8 cellular contexts compared by ENCODE assay signal in genomic region chr12:130916251-130916911, GRCh38. TPM values are rescaled to one million over a fixed set of nuclear protein-coding genes. Genes with fewer than 3 reads are reported as not detected.
DNase-seq lines count a peak whose midpoint lies in the region; ATAC-seq, FAIRE-seq and TF ChIP-seq lines count a peak whose summit lies in the region.

No MANE protein-coding gene starts in this region.

- H3K27ac Mint-ChIP-seq in activated T-helper 17 cell treated with anti-CD3 and anti-CD28 coated beads, Interleukin-2, amount 50 U/mL, for 72 hours: no peak overlapping the region

- H3K4me1 Mint-ChIP-seq in activated T-helper 17 cell treated with anti-CD3 and anti-CD28 coated beads, Interleukin-2, amount 50 U/mL, for 72 hours: no peaks in the 10 kb centered on the region

- no peak overlapping the region for H3K4me2 ChIP-seq in parathyroid adenoma (ENCODE audit: low read length)

- H2AFZ ChIP-seq in parathyroid adenoma: no peak overlapping the region

- no peak overlapping the region for H3K27ac ChIP-seq in parathyroid adenoma

- no peaks in the 10 kb centered on the region for H3K36me3 ChIP-seq in parathyroid adenoma (ENCODE audit: control insufficient read depth, insufficient read depth, low read length)

- H3K4me3 Mint-ChIP-seq in activated T-helper 17 cell treated with anti-CD3 and anti-CD28 coated beads, Interleukin-2, amount 50 U/mL, for 72 hours: no peak overlapping the region

- no peak overlapping the region for H3K4me3 ChIP-seq in parathyroid adenoma (ENCODE audit: low read depth, low read length)

- DNase-seq in AG09319 (ENCODE audit: extremely low read depth, low read depth) (no peak), GM12891 (ENCODE audit: insufficient read length, low spot score) (peak; percentile 51), NCI-H1694 treated with DMSO at 0.1 percent for 48 hours (lab: John Stamatoyannopoulos, UW) (peak; percentile 43), head of caudate nucleus (peak; percentile 46 to 87 (median 74))
- peak; percentile 9 to 25 for DNase-seq in activated CD4-positive, alpha-beta T cell treated with anti-CD3 and anti-CD28 coated beads, Interleukin-2, amount 50 U/mL, for 48 hours

- H3K4me1 ChIP-seq in parathyroid adenoma: no peaks in the 10 kb centered on the region

- H3K79me2 ChIP-seq in parathyroid adenoma: no peaks in the 10 kb centered on the region

- intact Hi-C loops in head of caudate nucleus (cut with DNase I): no loop called here

- H3K36me3 Mint-ChIP-seq in activated T-helper 17 cell treated with anti-CD3 and anti-CD28 coated beads, Interleukin-2, amount 50 U/mL, for 72 hours (ENCODE audit: low read depth): no peaks in the 10 kb centered on the region

- no peak overlapping the region for H3K9ac ChIP-seq in parathyroid adenoma

- FAIRE-seq in GM12891 (lab: Jason Lieb, UNC): peak; percentile 72

- H3K9me3 ChIP-seq in parathyroid adenoma (ENCODE audit: control insufficient read depth, low read length): no peaks in the 10 kb centered on the region

- no peak for TF ChIP-seq POLR2A in GM12891 (IDR thresholded peaks at IDR 0.05; ENCODE audit: low read depth, low read length)

- peaks cover 58% of the 10 kb centered on the region for H3K27me3 Mint-ChIP-seq in activated T-helper 17 cell treated with anti-CD3 and anti-CD28 coated beads, Interleukin-2, amount 50 U/mL, for 72 hours

- TF ChIP-seq CTCF in AG09319 (IDR thresholded peaks at IDR 0.05; ENCODE audit: low read depth, low read length) (peak; percentile 93), parathyroid adenoma (IDR thresholded peaks at IDR 0.05) (peak; percentile 43)

- ATAC-seq in activated T-helper 17 cell treated with anti-CD3 and anti-CD28 coated beads, Interleukin-2, amount 50 U/mL, for 72 hours (replicated peaks): no peak
- ATAC-seq in GM18498 (IDR thresholded peaks at IDR 0.05; ENCODE audit: unreplicated experiment): no peak

- H3K27me3 ChIP-seq in parathyroid adenoma (ENCODE audit: control insufficient read depth, insufficient read depth, low read length): peaks cover 4% of the 10 kb centered on the region

- H3K9me3 Mint-ChIP-seq in activated T-helper 17 cell treated with anti-CD3 and anti-CD28 coated beads, Interleukin-2, amount 50 U/mL, for 72 hours: peaks cover 9% of the 10 kb centered on the region

TF ChIP-seq in GM12891, 5 proteins besides CTCF, POLR2A, EP300 and RAD21:
- TF ChIP-seq POU2F2 (IDR thresholded peaks at IDR 0.05; ENCODE audit: low read depth, low read length) (peak; percentile 44; the same call in 1 of the 2 replicates), PAX5 (IDR thresholded peaks at IDR 0.05; ENCODE audit: insufficient read depth, low read length, severe bottlenecking) (no peak)
TF ChIP-seq in GM12891: peak in this region for 1.

RNA-seq across cellular contexts. Expression of gene ADGRD1, which starts 37.3 kb away (rescaled TPM):
- 1.6 TPM for polyA plus RNA-seq in GM12891 (2012; ENCODE audit: low read depth, missing spikeins)
- total RNA-seq in activated T-helper 17 cell treated with anti-CD3 and anti-CD28 coated beads, Interleukin-2, amount 50 U/mL, for 72 hours: 1 to 10 TPM in 1 of 2 donors, not detected in 1; 2.7 TPM

RNA-seq across cellular contexts. Expression of gene RAN, which starts 44.5 kb away (rescaled TPM):
- 1,629 TPM for polyA plus RNA-seq in GM12891 (2012; ENCODE audit: low read depth, missing spikeins)
- 1,000 to 10,000 TPM; 1,449 to 2,120 TPM for total RNA-seq in activated T-helper 17 cell treated with anti-CD3 and anti-CD28 coated beads, Interleukin-2, amount 50 U/mL, for 72 hours
